Comparison of ENCODE assay signal across 1 cellular context in genomic region chr1:111192643-111193519, GRCh38.
TF ChIP-seq lines count a peak whose summit lies in the region.

No MANE protein-coding gene starts in this region.

TF ChIP-seq in GM12878, 131 proteins besides CTCF, POLR2A, EP300 and RAD21:
- TF ChIP-seq, protein P1, sequence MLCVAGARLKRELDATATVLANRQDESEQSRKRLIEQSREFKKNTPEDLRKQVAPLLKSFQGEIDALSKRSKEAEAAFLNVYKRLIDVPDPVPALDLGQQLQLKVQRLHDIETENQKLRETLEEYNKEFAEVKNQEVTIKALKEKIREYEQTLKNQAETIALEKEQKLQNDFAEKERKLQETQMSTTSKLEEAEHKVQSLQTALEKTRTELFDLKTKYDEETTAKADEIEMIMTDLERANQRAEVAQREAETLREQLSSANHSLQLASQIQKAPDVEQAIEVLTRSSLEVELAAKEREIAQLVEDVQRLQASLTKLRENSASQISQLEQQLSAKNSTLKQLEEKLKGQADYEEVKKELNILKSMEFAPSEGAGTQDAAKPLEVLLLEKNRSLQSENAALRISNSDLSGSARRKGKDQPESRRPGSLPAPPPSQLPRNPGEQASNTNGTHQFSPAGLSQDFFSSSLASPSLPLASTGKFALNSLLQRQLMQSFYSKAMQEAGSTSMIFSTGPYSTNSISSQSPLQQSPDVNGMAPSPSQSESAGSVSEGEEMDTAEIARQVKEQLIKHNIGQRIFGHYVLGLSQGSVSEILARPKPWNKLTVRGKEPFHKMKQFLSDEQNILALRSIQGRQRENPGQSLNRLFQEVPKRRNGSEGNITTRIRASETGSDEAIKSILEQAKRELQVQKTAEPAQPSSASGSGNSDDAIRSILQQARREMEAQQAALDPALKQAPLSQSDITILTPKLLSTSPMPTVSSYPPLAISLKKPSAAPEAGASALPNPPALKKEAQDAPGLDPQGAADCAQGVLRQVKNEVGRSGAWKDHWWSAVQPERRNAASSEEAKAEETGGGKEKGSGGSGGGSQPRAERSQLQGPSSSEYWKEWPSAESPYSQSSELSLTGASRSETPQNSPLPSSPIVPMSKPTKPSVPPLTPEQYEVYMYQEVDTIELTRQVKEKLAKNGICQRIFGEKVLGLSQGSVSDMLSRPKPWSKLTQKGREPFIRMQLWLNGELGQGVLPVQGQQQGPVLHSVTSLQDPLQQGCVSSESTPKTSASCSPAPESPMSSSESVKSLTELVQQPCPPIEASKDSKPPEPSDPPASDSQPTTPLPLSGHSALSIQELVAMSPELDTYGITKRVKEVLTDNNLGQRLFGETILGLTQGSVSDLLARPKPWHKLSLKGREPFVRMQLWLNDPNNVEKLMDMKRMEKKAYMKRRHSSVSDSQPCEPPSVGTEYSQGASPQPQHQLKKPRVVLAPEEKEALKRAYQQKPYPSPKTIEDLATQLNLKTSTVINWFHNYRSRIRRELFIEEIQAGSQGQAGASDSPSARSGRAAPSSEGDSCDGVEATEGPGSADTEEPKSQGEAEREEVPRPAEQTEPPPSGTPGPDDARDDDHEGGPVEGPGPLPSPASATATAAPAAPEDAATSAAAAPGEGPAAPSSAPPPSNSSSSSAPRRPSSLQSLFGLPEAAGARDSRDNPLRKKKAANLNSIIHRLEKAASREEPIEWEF (IDR thresholded peaks at IDR 0.05; ENCODE audit: insufficient replicate concordance, low read depth, low read length), result peak; percentile 22
- TF ChIP-seq SIN3A (IDR thresholded peaks at IDR 0.05; ENCODE audit: low read depth, low read length) (0 out of 2 replicates have a peak, but pooled peaks have one; percentile 45), POLR2AphosphoS2 (IDR thresholded peaks at IDR 0.05; ENCODE audit: low read depth, low read length) (peak; percentile 79), EED (IDR thresholded peaks at IDR 0.05; ENCODE audit: low read depth) (peak; percentile 95), POLR2AphosphoS5 (IDR thresholded peaks at IDR 0.05; ENCODE audit: low read length) (peak; percentile 67), PAX5 (IDR thresholded peaks at IDR 0.05; ENCODE audit: borderline replicate concordance, low read depth, low read length) (no peak), NFIC (IDR thresholded peaks at IDR 0.05; ENCODE audit: low read depth, low read length) (peak; percentile 84), CHD2 (IDR thresholded peaks at IDR 0.05; ENCODE audit: borderline replicate concordance, low read depth, low read length) (0 out of 2 replicates have a peak, but pooled peaks have one; percentile 25), PAX8 (IDR thresholded peaks at IDR 0.05) (no peak), CBX5 (IDR thresholded peaks at IDR 0.05; ENCODE audit: low read depth) (no peak), RELA (IDR thresholded peaks at IDR 0.05; ENCODE audit: borderline replicate concordance, partially characterized antibody) (peak; percentile 69), ATF2 (IDR thresholded peaks at IDR 0.05; ENCODE audit: low read length) (peak; percentile 41; the same call in 1 of the 2 replicates), TBL1XR1 (IDR thresholded peaks at IDR 0.05; ENCODE audit: low read depth, low read length) (peak; percentile 50; the same call in 1 of the 2 replicates), SMC3 (IDR thresholded peaks at IDR 0.05; ENCODE audit: borderline replicate concordance, low read length) (0 out of 2 replicates have a peak, but pooled peaks have one; percentile 19), IKZF1 (conservative IDR thresholded peaks at IDR 0.05) (peak; percentile 96), NBN (IDR thresholded peaks at IDR 0.05) (0 out of 2 replicates have a peak, but pooled peaks have one; percentile 35), IKZF2 (IDR thresholded peaks at IDR 0.05) (peak; percentile 93 to 95; a peak in 3 of 4 replicates), POU2F2 (IDR thresholded peaks at IDR 0.05; ENCODE audit: borderline replicate concordance, low read depth, low read length) (peak; percentile 5; the same call in 1 of the 3 replicates), ZBED1 (IDR thresholded peaks at IDR 0.05; ENCODE audit: borderline replicate concordance) (peak; percentile 10; the same call in 1 of the 2 replicates), RAD51 (IDR thresholded peaks at IDR 0.05) (no peak), RELB (IDR thresholded peaks at IDR 0.05; ENCODE audit: low read depth) (peak; percentile 93), PML (IDR thresholded peaks at IDR 0.05; ENCODE audit: low read length) (no peak; the same call in 1 of the 2 replicates), MTA2 (IDR thresholded peaks at IDR 0.05; ENCODE audit: low read depth) (peak; percentile 35; the same call in 1 of the 2 replicates), DPF2 (IDR thresholded peaks at IDR 0.05) (peak; percentile 69; the same call in 1 of the 2 replicates), BHLHE40 (IDR thresholded peaks at IDR 0.05; ENCODE audit: borderline replicate concordance in 1 of 2, low read depth in 2 of 2, low read length in 1 of 2) (peak in 1 of 2 experiments; percentile 11; a peak in 1 of 4 replicates), NR2F1 (conservative IDR thresholded peaks at IDR 0.05) (0 out of 2 replicates have a peak, but pooled peaks have one; percentile 29), RUNX3 (IDR thresholded peaks at IDR 0.05; ENCODE audit: low read length) (peak; percentile 57), EGR1 (IDR thresholded peaks at IDR 0.05; ENCODE audit: borderline replicate concordance in 1 of 2, low read depth in 2 of 2, low read length in 2 of 2) (no peak), ETV6 (conservative IDR thresholded peaks at IDR 0.05 in 1 of 2, IDR thresholded peaks at IDR 0.05 in 1 of 2; ENCODE audit: borderline replicate concordance in 1 of 2, low read depth in 1 of 2) (peak in 1 of 2 experiments; percentile 87; a peak in 1 of 4 replicates), GATAD2B (conservative IDR thresholded peaks at IDR 0.05; ENCODE audit: low read depth) (0 out of 2 replicates have a peak, but pooled peaks have one; percentile 15), SPI1 (IDR thresholded peaks at IDR 0.05; ENCODE audit: borderline replicate concordance, insufficient read depth, low read depth, low read length) (peak; percentile 90), TCF7 (IDR thresholded peaks at IDR 0.05; ENCODE audit: borderline replicate concordance) (no peak)
- TF ChIP-seq, protein P2, sequence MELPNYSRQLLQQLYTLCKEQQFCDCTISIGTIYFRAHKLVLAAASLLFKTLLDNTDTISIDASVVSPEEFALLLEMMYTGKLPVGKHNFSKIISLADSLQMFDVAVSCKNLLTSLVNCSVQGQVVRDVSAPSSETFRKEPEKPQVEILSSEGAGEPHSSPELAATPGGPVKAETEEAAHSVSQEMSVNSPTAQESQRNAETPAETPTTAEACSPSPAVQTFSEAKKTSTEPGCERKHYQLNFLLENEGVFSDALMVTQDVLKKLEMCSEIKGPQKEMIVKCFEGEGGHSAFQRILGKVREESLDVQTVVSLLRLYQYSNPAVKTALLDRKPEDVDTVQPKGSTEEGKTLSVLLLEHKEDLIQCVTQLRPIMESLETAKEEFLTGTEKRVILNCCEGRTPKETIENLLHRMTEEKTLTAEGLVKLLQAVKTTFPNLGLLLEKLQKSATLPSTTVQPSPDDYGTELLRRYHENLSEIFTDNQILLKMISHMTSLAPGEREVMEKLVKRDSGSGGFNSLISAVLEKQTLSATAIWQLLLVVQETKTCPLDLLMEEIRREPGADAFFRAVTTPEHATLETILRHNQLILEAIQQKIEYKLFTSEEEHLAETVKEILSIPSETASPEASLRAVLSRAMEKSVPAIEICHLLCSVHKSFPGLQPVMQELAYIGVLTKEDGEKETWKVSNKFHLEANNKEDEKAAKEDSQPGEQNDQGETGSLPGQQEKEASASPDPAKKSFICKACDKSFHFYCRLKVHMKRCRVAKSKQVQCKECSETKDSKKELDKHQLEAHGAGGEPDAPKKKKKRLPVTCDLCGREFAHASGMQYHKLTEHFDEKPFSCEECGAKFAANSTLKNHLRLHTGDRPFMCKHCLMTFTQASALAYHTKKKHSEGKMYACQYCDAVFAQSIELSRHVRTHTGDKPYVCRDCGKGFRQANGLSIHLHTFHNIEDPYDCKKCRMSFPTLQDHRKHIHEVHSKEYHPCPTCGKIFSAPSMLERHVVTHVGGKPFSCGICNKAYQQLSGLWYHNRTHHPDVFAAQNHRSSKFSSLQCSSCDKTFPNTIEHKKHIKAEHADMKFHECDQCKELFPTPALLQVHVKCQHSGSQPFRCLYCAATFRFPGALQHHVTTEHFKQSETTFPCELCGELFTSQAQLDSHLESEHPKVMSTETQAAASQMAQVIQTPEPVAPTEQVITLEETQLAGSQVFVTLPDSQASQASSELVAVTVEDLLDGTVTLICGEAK (IDR thresholded peaks at IDR 0.05; ENCODE audit: borderline replicate concordance), result no peak
- TF ChIP-seq, protein P3, sequence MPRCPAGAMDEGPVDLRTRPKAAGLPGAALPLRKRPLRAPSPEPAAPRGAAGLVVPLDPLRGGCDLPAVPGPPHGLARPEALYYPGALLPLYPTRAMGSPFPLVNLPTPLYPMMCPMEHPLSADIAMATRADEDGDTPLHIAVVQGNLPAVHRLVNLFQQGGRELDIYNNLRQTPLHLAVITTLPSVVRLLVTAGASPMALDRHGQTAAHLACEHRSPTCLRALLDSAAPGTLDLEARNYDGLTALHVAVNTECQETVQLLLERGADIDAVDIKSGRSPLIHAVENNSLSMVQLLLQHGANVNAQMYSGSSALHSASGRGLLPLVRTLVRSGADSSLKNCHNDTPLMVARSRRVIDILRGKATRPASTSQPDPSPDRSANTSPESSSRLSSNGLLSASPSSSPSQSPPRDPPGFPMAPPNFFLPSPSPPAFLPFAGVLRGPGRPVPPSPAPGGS (IDR thresholded peaks at IDR 0.05; ENCODE audit: borderline replicate concordance, insufficient read depth, low read depth, low read length, poor library complexity, severe bottlenecking), result peak; percentile 9
- TF ChIP-seq, protein P4, sequence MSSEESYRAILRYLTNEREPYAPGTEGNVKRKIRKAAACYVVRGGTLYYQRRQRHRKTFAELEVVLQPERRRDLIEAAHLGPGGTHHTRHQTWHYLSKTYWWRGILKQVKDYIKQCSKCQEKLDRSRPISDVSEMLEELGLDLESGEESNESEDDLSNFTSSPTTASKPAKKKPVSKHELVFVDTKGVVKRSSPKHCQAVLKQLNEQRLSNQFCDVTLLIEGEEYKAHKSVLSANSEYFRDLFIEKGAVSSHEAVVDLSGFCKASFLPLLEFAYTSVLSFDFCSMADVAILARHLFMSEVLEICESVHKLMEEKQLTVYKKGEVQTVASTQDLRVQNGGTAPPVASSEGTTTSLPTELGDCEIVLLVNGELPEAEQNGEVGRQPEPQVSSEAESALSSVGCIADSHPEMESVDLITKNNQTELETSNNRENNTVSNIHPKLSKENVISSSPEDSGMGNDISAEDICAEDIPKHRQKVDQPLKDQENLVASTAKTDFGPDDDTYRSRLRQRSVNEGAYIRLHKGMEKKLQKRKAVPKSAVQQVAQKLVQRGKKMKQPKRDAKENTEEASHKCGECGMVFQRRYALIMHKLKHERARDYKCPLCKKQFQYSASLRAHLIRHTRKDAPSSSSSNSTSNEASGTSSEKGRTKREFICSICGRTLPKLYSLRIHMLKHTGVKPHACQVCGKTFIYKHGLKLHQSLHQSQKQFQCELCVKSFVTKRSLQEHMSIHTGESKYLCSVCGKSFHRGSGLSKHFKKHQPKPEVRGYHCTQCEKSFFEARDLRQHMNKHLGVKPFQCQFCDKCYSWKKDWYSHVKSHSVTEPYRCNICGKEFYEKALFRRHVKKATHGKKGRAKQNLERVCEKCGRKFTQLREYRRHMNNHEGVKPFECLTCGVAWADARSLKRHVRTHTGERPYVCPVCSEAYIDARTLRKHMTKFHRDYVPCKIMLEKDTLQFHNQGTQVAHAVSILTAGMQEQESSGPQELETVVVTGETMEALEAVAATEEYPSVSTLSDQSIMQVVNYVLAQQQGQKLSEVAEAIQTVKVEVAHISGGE (CRISPR knock-in tag; IDR thresholded peaks at IDR 0.05), result 0 out of 2 replicates have a peak, but pooled peaks have one; percentile 7
- TF ChIP-seq, protein P5, sequence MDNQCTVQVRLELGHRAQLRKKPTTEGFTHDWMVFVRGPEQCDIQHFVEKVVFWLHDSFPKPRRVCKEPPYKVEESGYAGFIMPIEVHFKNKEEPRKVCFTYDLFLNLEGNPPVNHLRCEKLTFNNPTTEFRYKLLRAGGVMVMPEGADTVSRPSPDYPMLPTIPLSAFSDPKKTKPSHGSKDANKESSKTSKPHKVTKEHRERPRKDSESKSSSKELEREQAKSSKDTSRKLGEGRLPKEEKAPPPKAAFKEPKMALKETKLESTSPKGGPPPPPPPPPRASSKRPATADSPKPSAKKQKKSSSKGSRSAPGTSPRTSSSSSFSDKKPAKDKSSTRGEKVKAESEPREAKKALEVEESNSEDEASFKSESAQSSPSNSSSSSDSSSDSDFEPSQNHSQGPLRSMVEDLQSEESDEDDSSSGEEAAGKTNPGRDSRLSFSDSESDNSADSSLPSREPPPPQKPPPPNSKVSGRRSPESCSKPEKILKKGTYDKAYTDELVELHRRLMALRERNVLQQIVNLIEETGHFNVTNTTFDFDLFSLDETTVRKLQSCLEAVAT (IDR thresholded peaks at IDR 0.05), result peak; percentile 44; the same call in 1 of the 2 replicates
